ENCODE assay signal across 8 cellular contexts in the genomic region with DNA sequence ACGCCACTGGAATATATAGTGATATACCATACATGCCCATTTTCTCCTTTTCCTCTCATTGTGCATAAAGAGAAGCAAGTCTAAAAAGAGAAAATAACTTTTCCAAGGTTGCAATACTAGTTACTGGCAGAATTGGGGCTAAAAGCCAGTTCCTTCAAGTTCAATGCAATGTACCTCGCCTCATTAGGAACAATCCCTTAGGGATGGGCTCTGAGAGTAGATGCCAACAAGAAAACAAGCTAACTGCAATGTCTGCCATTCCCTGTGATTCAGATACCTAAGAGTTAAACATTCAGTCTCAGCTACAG.
DNase-seq lines count a peak whose midpoint lies in the region; ATAC-seq, FAIRE-seq and TF ChIP-seq lines count a peak whose summit lies in the region.
"Had no signal": no experiment of that assay in that cellular context is flagged by ENCODE, and none has a peak within 500 bp of the region (broad histone marks: within the 10 kb centered on the region; RNA-seq: fewer than 3 reads in every experiment).

No MANE protein-coding gene starts in this region.

- peak overlapping the region; percentile 95 for H3K4me2 ChIP-seq in HepG2 (ENCODE audit: low read depth, low read length)

- no peaks in the 10 kb centered on the region for H3K27me3 ChIP-seq in HepG2 (ENCODE audit: control insufficient read depth in 1 of 2, insufficient read depth in 2 of 2, low read length in 2 of 2)

- H3K4me3 ChIP-seq in LNCaP clone FGC (ENCODE audit: low read depth, low read length) = peak overlapping the region; percentile 44
- H3K4me3 ChIP-seq in astrocyte of the cerebellum (ENCODE audit: low read depth, low read length) = peak overlapping the region; percentile 39
- H3K4me3 ChIP-seq in HepG2 (replicated peaks in 1 of 3; ENCODE audit: insufficient read depth in 1 of 3, low read depth in 2 of 3, low read length in 3 of 3) = peak overlapping the region in 2 of 3 experiments; percentile 62 to 72; a peak in 3 of 6 replicates

- peaks cover 29% of the 10 kb centered on the region for H3K79me2 ChIP-seq in HepG2 (ENCODE audit: insufficient read depth, low read length)

- WGBS in HepG2 (ENCODE audit: low lambda C conversion rate) = 42% methylated on average over 2 of the region's 2 CpGs

- BruUV-seq in HepG2 (replicated peaks; lab: Mats Ljungman, UMichigan) = no TSS peak

- H3K4me1 ChIP-seq in HepG2 (ENCODE audit: insufficient read depth, low read length) = peaks cover 40% of the 10 kb centered on the region

- no peak for ATAC-seq in HepG2

- peak overlapping the region; percentile 61; the same call in 1 of the 2 replicates for H3K9ac ChIP-seq in HepG2 (ENCODE audit: insufficient read depth, low read depth, low read length)

- CTCF ChIA-PET in HepG2 (lab: Yijun Ruan, JAX; ENCODE audit: low intra/inter-chr PET ratio, low total read pairs) = no interaction called here

- no peak for FAIRE-seq in HepG2 (lab: Jason Lieb, UNC)
- FAIRE-seq: GM12892 had no signal

- intact Hi-C loops in HepG2 (cut with micrococcal nuclease; ENCODE audit: unreplicated experiment) = no loop called here

- POLR2A ChIA-PET in HepG2 (lab: Yijun Ruan, JAX) = interaction anchor here (0.9 to 1.3 kb wide), 3 partner anchors 114 to 266 kb away, joined by 4 to 5 read pairs (median 4); a partner anchor contains a TSS

- no peaks in the 10 kb centered on the region for H4K20me1 ChIP-seq in HepG2 (ENCODE audit: insufficient read depth, low read length)

- H3K36me3 ChIP-seq in HepG2 (replicated peaks in 1 of 2; ENCODE audit: control insufficient read depth in 1 of 2, insufficient read depth in 2 of 2, low read length in 2 of 2) = no peaks in the 10 kb centered on the region

- TF ChIP-seq CTCF in LNCaP clone FGC (IDR thresholded peaks at IDR 0.05; ENCODE audit: control insufficient read depth, extremely low read depth, insufficient read depth) = no peak
- TF ChIP-seq CTCF in astrocyte of the cerebellum (IDR thresholded peaks at IDR 0.05; ENCODE audit: low read depth, low read length, missing control alignments) = no peak
- no peak for TF ChIP-seq CTCF in HepG2 (CRISPR knock-in tag; IDR thresholded peaks at IDR 0.05)

- no peak for TF ChIP-seq POLR2A in HepG2 (IDR thresholded peaks at IDR 0.05; ENCODE audit: insufficient read depth in 1 of 2, low read depth in 2 of 2, low read length in 2 of 2)

- DNase-seq in LNCaP clone FGC (ENCODE audit: low read depth) = no peak
- DNase-seq in astrocyte of the cerebellum (ENCODE audit: low read depth) = no peak
- no peak for DNase-seq in HepG2 (ENCODE audit: low spot score)
- peak in 2 of 49 donors; percentile 29 to 37 for DNase-seq in substantia nigra (lab: John Stamatoyannopoulos, UW)
- no peak for DNase-seq in HK-2 (ENCODE audit: unreplicated experiment)
- DNase-seq in NCI-H345 (lab: John Stamatoyannopoulos, UW) = no peak
- DNase-seq in SW 1271 (lab: John Stamatoyannopoulos, UW) = no peak

- peak overlapping the region; percentile 56 for H2AFZ ChIP-seq in HepG2 (ENCODE audit: low read length)

- no peak for TF ChIP-seq RAD21 in HepG2 (CRISPR knock-in tag; IDR thresholded peaks at IDR 0.05)

- H3K27ac ChIP-seq in HepG2 (ENCODE audit: extremely low read length, insufficient read depth, low read length) (peak overlapping the region; percentile 52), substantia nigra (ENCODE audit: low read depth, low read length, poor library complexity, severe bottlenecking) (peak overlapping the region; percentile 82)

- in situ Hi-C loops in astrocyte of the cerebellum (cut with HindIII; ENCODE audit: low sequenced_read_pairs) (no loop called here), HepG2 (cut with HindIII; ENCODE audit: extremely low pct_ligation_motif_present, low pct_unique_long_range_greater_than_20kb) (no loop called here)

- H3K9me3 ChIP-seq in HepG2 (ENCODE audit: low read length) = no peaks in the 10 kb centered on the region

- TF ChIP-seq EP300 in HepG2 (IDR thresholded peaks at IDR 0.05; ENCODE audit: low read depth in 2 of 2, low read length in 2 of 2) = no peak
- no peak for TF ChIP-seq EP300 in HepG2 (CRISPR knock-in tag; IDR thresholded peaks at IDR 0.05; ENCODE audit: borderline replicate concordance)

TF ChIP-seq in HepG2, 621 proteins besides CTCF, POLR2A, EP300 and RAD21:
- TF ChIP-seq ZNF333 (CRISPR knock-in tag; IDR thresholded peaks at IDR 0.05; ENCODE audit: borderline replicate concordance) (no peak), MED8 (CRISPR knock-in tag; IDR thresholded peaks at IDR 0.05; ENCODE audit: insufficient replicate concordance) (no peak), ZNF652 (CRISPR knock-in tag; IDR thresholded peaks at IDR 0.05; ENCODE audit: borderline replicate concordance, low read depth) (peak; percentile 99), ZSCAN29 (CRISPR knock-in tag; conservative IDR thresholded peaks at IDR 0.05) (no peak), ZNF782 (CRISPR knock-in tag; IDR thresholded peaks at IDR 0.05; ENCODE audit: borderline replicate concordance) (no peak), YY1 (IDR thresholded peaks at IDR 0.05; ENCODE audit: insufficient read depth, insufficient replicate concordance, low read depth, low read length) (no peak), CHD4 (IDR thresholded peaks at IDR 0.05; ENCODE audit: borderline replicate concordance, low read length) (no peak), SKI (IDR thresholded peaks at IDR 0.05; ENCODE audit: partially characterized antibody) (no peak), SNRNP70 (IDR thresholded peaks at IDR 0.05; ENCODE audit: low read depth, low read length) (no peak), KDM2A (CRISPR knock-in tag; IDR thresholded peaks at IDR 0.05; ENCODE audit: borderline replicate concordance, low read depth) (no peak), ZNF562 (CRISPR knock-in tag; IDR thresholded peaks at IDR 0.05; ENCODE audit: borderline replicate concordance) (no peak), ZNF792 (CRISPR knock-in tag; IDR thresholded peaks at IDR 0.05) (no peak)
- TF ChIP-seq, protein P1, sequence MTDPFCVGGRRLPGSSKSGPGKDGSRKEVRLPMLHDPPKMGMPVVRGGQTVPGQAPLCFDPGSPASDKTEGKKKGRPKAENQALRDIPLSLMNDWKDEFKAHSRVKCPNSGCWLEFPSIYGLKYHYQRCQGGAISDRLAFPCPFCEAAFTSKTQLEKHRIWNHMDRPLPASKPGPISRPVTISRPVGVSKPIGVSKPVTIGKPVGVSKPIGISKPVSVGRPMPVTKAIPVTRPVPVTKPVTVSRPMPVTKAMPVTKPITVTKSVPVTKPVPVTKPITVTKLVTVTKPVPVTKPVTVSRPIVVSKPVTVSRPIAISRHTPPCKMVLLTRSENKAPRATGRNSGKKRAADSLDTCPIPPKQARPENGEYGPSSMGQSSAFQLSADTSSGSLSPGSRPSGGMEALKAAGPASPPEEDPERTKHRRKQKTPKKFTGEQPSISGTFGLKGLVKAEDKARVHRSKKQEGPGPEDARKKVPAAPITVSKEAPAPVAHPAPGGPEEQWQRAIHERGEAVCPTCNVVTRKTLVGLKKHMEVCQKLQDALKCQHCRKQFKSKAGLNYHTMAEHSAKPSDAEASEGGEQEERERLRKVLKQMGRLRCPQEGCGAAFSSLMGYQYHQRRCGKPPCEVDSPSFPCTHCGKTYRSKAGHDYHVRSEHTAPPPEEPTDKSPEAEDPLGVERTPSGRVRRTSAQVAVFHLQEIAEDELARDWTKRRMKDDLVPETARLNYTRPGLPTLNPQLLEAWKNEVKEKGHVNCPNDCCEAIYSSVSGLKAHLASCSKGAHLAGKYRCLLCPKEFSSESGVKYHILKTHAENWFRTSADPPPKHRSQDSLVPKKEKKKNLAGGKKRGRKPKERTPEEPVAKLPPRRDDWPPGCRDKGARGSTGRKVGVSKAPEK (CRISPR knock-in tag; IDR thresholded peaks at IDR 0.05; ENCODE audit: borderline replicate concordance) = no peak
- TF ChIP-seq, protein P2, sequence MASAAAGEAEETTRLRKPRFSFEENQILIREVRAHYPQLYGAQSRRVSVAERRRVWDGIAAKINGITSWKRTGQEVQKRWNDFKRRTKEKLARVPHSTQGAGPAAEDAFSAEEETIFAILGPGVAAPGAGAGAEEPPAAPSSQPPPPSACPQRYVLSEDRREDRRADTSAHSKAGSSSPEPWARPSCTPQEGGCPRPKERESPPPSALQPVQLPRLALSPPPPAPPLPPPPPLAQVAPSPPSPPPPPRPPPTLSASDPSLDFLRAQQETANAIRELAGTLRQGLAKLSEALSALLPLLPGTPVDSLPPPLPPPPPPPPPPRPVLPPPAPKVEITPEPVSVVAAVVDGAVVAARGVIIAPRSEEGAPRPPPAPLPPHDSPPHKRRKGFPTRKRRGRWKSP (CRISPR knock-in tag; IDR thresholded peaks at IDR 0.05) = peak; percentile 24; the same call in 1 of the 2 replicates
